In the genomic region with DNA sequence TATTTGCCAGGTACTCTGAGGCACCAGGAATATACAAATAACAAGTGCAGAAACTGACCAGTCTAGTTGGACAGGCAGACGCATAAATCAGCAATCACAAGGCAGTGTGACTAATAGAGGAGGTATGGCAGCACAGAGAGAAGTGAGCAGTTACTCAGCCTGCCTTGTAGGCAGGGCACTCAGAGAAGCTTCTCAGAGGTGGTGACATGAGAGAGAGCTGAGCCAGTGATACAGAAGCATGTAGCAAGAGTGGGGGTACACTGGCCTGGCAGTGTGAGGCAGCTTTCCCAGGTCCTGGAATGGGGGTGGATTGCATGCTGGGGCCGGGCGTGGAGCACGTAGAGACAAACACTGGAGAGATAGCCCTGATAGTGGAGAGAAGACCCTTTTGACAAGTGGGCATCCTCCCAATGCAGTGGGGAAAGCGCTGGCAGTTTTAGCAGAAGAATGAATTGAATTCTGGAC, we compare ENCODE assay signal across 8 cellular contexts. TPM values are rescaled to one million over a fixed set of nuclear protein-coding genes. Genes with fewer than 3 reads are reported as not detected.
DNase-seq lines count a peak whose midpoint lies in the region; ATAC-seq and TF ChIP-seq lines count a peak whose summit lies in the region.

No MANE protein-coding gene starts in this region.

- DNase-seq in Daoy (ENCODE audit: low read depth), result peak; percentile 94
- DNase-seq in foreskin fibroblast, result peak; percentile 96 to 97
- DNase-seq in sciatic nerve (ENCODE audit: low spot score), result no peak
- no peak for DNase-seq in putamen (ENCODE audit: low spot score)
- DNase-seq in C1 segment of cervical spinal cord (lab: John Stamatoyannopoulos, UW), result no peak
- no peak for DNase-seq in activated CD4-positive, CD25-positive, alpha-beta regulatory T cell (lab: John Stamatoyannopoulos, UW)

- TF ChIP-seq CTCF in foreskin fibroblast (IDR thresholded peaks at IDR 0.05; ENCODE audit: low read depth, low read length), result no peak

- H3K4me3 ChIP-seq in foreskin fibroblast (ENCODE audit: low read depth in 1 of 2, low read length in 2 of 2), result no peak overlapping the region

- ATAC-seq in SK-N-SH treated with all-trans-retinoic acid at 6 μM for 48 hours (peak; percentile 86), sciatic nerve (peak; percentile 32), GM18907 (IDR thresholded peaks at IDR 0.05; ENCODE audit: unreplicated experiment) (no peak)

- intact Hi-C loops in sciatic nerve (cut with DNase I), result no loop called here

TF ChIP-seq in SK-N-SH treated with all-trans-retinoic acid at 6 μM for 48 hours, 23 proteins besides CTCF, POLR2A, EP300 and RAD21:
- no peak for TF ChIP-seq ARNTL (CRISPR knock-in tag; IDR thresholded peaks at IDR 0.05; ENCODE audit: borderline replicate concordance, low read depth)
- TF ChIP-seq, protein P1, sequence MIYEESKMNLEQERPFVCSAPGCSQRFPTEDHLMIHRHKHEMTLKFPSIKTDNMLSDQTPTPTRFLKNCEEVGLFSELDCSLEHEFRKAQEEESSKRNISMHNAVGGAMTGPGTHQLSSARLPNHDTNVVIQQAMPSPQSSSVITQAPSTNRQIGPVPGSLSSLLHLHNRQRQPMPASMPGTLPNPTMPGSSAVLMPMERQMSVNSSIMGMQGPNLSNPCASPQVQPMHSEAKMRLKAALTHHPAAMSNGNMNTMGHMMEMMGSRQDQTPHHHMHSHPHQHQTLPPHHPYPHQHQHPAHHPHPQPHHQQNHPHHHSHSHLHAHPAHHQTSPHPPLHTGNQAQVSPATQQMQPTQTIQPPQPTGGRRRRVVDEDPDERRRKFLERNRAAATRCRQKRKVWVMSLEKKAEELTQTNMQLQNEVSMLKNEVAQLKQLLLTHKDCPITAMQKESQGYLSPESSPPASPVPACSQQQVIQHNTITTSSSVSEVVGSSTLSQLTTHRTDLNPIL (CRISPR knock-in tag; IDR thresholded peaks at IDR 0.05; ENCODE audit: low read depth), result no peak
- TF ChIP-seq ZNF565 (CRISPR knock-in tag; conservative IDR thresholded peaks at IDR 0.05; ENCODE audit: low read depth), result no peak
- TF ChIP-seq, protein P2, sequence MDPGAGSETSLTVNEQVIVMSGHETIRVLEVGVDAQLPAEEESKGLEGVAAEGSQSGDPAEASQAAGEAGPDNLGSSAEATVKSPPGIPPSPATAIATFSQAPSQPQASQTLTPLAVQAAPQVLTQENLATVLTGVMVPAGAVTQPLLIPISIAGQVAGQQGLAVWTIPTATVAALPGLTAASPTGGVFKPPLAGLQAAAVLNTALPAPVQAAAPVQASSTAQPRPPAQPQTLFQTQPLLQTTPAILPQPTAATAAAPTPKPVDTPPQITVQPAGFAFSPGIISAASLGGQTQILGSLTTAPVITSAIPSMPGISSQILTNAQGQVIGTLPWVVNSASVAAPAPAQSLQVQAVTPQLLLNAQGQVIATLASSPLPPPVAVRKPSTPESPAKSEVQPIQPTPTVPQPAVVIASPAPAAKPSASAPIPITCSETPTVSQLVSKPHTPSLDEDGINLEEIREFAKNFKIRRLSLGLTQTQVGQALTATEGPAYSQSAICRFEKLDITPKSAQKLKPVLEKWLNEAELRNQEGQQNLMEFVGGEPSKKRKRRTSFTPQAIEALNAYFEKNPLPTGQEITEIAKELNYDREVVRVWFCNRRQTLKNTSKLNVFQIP (CRISPR knock-in tag; IDR thresholded peaks at IDR 0.05; ENCODE audit: borderline replicate concordance, low read depth), result no peak
- TF ChIP-seq GLIS3 (CRISPR knock-in tag; IDR thresholded peaks at IDR 0.05), result no peak
- no peak for TF ChIP-seq ZNF8 (CRISPR knock-in tag; IDR thresholded peaks at IDR 0.05)
- TF ChIP-seq, protein P3, sequence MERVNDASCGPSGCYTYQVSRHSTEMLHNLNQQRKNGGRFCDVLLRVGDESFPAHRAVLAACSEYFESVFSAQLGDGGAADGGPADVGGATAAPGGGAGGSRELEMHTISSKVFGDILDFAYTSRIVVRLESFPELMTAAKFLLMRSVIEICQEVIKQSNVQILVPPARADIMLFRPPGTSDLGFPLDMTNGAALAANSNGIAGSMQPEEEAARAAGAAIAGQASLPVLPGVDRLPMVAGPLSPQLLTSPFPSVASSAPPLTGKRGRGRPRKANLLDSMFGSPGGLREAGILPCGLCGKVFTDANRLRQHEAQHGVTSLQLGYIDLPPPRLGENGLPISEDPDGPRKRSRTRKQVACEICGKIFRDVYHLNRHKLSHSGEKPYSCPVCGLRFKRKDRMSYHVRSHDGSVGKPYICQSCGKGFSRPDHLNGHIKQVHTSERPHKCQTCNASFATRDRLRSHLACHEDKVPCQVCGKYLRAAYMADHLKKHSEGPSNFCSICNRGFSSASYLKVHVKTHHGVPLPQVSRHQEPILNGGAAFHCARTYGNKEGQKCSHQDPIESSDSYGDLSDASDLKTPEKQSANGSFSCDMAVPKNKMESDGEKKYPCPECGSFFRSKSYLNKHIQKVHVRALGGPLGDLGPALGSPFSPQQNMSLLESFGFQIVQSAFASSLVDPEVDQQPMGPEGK (CRISPR knock-in tag; IDR thresholded peaks at IDR 0.05; ENCODE audit: borderline replicate concordance), result peak; percentile 28; the same call in 1 of the 2 replicates
- 0 out of 2 replicates have a peak, but pooled peaks have one; percentile 64 for TF ChIP-seq OSR1 (CRISPR knock-in tag; IDR thresholded peaks at IDR 0.05)
- no peak for TF ChIP-seq ZFP3 (CRISPR knock-in tag; IDR thresholded peaks at IDR 0.05)
- no peak for TF ChIP-seq CSDC2 (CRISPR knock-in tag; IDR thresholded peaks at IDR 0.05)
- no peak for TF ChIP-seq ZNF70 (CRISPR knock-in tag; IDR thresholded peaks at IDR 0.05)
- no peak for TF ChIP-seq SNAI2 (CRISPR knock-in tag; IDR thresholded peaks at IDR 0.05)
- TF ChIP-seq TCF4 (CRISPR knock-in tag; IDR thresholded peaks at IDR 0.05; ENCODE audit: borderline replicate concordance), result no peak
- peak; percentile 96 for TF ChIP-seq TOX (CRISPR knock-in tag; IDR thresholded peaks at IDR 0.05; ENCODE audit: borderline replicate concordance)
- TF ChIP-seq ISL1 (CRISPR knock-in tag; IDR thresholded peaks at IDR 0.05), result no peak
- peak; percentile 68; the same call in 1 of the 2 replicates for TF ChIP-seq RARB (CRISPR knock-in tag; IDR thresholded peaks at IDR 0.05)
- TF ChIP-seq, protein P4, sequence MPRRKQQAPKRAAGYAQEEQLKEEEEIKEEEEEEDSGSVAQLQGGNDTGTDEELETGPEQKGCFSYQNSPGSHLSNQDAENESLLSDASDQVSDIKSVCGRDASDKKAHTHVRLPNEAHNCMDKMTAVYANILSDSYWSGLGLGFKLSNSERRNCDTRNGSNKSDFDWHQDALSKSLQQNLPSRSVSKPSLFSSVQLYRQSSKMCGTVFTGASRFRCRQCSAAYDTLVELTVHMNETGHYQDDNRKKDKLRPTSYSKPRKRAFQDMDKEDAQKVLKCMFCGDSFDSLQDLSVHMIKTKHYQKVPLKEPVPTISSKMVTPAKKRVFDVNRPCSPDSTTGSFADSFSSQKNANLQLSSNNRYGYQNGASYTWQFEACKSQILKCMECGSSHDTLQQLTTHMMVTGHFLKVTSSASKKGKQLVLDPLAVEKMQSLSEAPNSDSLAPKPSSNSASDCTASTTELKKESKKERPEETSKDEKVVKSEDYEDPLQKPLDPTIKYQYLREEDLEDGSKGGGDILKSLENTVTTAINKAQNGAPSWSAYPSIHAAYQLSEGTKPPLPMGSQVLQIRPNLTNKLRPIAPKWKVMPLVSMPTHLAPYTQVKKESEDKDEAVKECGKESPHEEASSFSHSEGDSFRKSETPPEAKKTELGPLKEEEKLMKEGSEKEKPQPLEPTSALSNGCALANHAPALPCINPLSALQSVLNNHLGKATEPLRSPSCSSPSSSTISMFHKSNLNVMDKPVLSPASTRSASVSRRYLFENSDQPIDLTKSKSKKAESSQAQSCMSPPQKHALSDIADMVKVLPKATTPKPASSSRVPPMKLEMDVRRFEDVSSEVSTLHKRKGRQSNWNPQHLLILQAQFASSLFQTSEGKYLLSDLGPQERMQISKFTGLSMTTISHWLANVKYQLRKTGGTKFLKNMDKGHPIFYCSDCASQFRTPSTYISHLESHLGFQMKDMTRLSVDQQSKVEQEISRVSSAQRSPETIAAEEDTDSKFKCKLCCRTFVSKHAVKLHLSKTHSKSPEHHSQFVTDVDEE (CRISPR knock-in tag; IDR thresholded peaks at IDR 0.05), result no peak
- TF ChIP-seq ESRRG (CRISPR knock-in tag; IDR thresholded peaks at IDR 0.05), result no peak
- no peak for TF ChIP-seq ZFP30 (CRISPR knock-in tag; IDR thresholded peaks at IDR 0.05)
- no peak for TF ChIP-seq PPARA (CRISPR knock-in tag; IDR thresholded peaks at IDR 0.05; ENCODE audit: borderline replicate concordance)
- TF ChIP-seq, protein P5, sequence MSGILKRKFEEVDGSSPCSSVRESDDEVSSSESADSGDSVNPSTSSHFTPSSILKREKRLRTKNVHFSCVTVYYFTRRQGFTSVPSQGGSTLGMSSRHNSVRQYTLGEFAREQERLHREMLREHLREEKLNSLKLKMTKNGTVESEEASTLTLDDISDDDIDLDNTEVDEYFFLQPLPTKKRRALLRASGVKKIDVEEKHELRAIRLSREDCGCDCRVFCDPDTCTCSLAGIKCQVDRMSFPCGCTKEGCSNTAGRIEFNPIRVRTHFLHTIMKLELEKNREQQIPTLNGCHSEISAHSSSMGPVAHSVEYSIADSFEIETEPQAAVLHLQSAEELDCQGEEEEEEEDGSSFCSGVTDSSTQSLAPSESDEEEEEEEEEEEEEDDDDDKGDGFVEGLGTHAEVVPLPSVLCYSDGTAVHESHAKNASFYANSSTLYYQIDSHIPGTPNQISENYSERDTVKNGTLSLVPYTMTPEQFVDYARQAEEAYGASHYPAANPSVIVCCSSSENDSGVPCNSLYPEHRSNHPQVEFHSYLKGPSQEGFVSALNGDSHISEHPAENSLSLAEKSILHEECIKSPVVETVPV (CRISPR knock-in tag; IDR thresholded peaks at IDR 0.05), result no peak
- TF ChIP-seq ZC3H10 (CRISPR knock-in tag; IDR thresholded peaks at IDR 0.05), result peak; percentile 88
- TF ChIP-seq BACH2 (CRISPR knock-in tag; IDR thresholded peaks at IDR 0.05; ENCODE audit: borderline replicate concordance), result no peak
TF ChIP-seq in SK-N-SH treated with all-trans-retinoic acid at 6 μM for 48 hours: peak in this region for 5.

RNA-seq across cellular contexts. Expression of a gene that starts 7.8 kb away (rescaled TPM):
- 7.6 and 11.7 TPM in 2 replicates for total RNA-seq in Daoy (2014; rRNA removed; shearing (Covaris generic))
- total RNA-seq in sciatic nerve, result 159 TPM

RNA-seq across cellular contexts. Expression of a gene that starts 39.7 kb away (rescaled TPM):
- not detected in 2 replicates for total RNA-seq in Daoy (2014; rRNA removed; shearing (Covaris generic))
- total RNA-seq in sciatic nerve, result 0.22 TPM

RNA-seq across cellular contexts. Expression of a gene that starts 45.7 kb away (rescaled TPM):
- total RNA-seq in Daoy (2014; rRNA removed; shearing (Covaris generic)), result 866 and 897 TPM in 2 replicates
- total RNA-seq in sciatic nerve, result 768 TPM

Comparison
In these comparisons a context has a peak if more than half of its experiments do, and no peak if none do; other contexts are left out.
1. DNase-seq: peak in Daoy (single experiment) and foreskin fibroblast (2 of 2); none in sciatic nerve (single experiment), putamen (single experiment), C1 segment of cervical spinal cord (0 of 14) and activated CD4-positive, CD25-positive, alpha-beta regulatory T cell (0 of 4).
2. RNA of a gene that starts 7.8 kb away (total RNA-seq): 159 TPM in sciatic nerve (single experiment); 7.6 to 11.7 TPM in Daoy; every median in the first group is over 10 times any median in the second.